ENCODE assay signal across 8 cellular contexts in genomic region chr12:107319536-107320030, GRCh38.
A peak's percentile ranks its signal among the peaks of the same experiment; 100 is the strongest.
DNase-seq lines count a peak whose midpoint lies in the region; ATAC-seq, FAIRE-seq and TF ChIP-seq lines count a peak whose summit lies in the region.

No MANE protein-coding gene starts in this region.

- peaks cover 15% of the 10 kb centered on the region for H3K79me2 ChIP-seq in HepG2 (ENCODE audit: insufficient read depth, low read length)

- in situ Hi-C loops in HepG2 (cut with HindIII; ENCODE audit: extremely low pct_ligation_motif_present, low pct_unique_long_range_greater_than_20kb): loop anchor here (5.0 kb wide), 2 partner anchors 83 to 187 kb away; no protein-coding TSS in a partner anchor

- H3K9ac ChIP-seq in HepG2 (ENCODE audit: insufficient read depth, low read depth, low read length): peak overlapping the region; percentile 60

- H3K4me1 Mint-ChIP-seq in stimulated activated naive CD8-positive, alpha-beta T cell treated with anti-CD3 and anti-CD28 coated beads, Interleukin-15, Interleukin-2, amounts not matched to agents 100 ng/mL and 50 ng/mL, for 24 hours (ENCODE audit: low read depth): peaks cover 48% of the 10 kb centered on the region
- H3K4me1 Mint-ChIP-seq in activated naive CD8-positive, alpha-beta T cell treated with anti-CD3 and anti-CD28 coated beads for 36 hours: peaks cover 40% of the 10 kb centered on the region

- peaks cover 5% of the 10 kb centered on the region for H3K36me3 Mint-ChIP-seq in stimulated activated naive CD8-positive, alpha-beta T cell treated with anti-CD3 and anti-CD28 coated beads, Interleukin-15, Interleukin-2, amounts not matched to agents 100 ng/mL and 50 ng/mL, for 24 hours (ENCODE audit: low read depth)
- H3K36me3 Mint-ChIP-seq in activated naive CD8-positive, alpha-beta T cell treated with anti-CD3 and anti-CD28 coated beads for 36 hours: peaks cover 9% of the 10 kb centered on the region

- H3K27ac Mint-ChIP-seq in stimulated activated naive CD8-positive, alpha-beta T cell treated with anti-CD3 and anti-CD28 coated beads, Interleukin-15, Interleukin-2, amounts not matched to agents 100 ng/mL and 50 ng/mL, for 24 hours: peak overlapping the region; percentile 70
- H3K27ac Mint-ChIP-seq in activated naive CD8-positive, alpha-beta T cell treated with anti-CD3 and anti-CD28 coated beads for 36 hours: peak overlapping the region; percentile 100

- H2AFZ ChIP-seq in HepG2 (ENCODE audit: low read length): no peak overlapping the region

- no TSS peak for BruUV-seq in HepG2 (replicated peaks; lab: Mats Ljungman, UMichigan)

- H3K27ac ChIP-seq in HepG2 (ENCODE audit: extremely low read length, insufficient read depth, low read length) (peak overlapping the region; percentile 24), upper lobe of right lung (no peak overlapping the region)

- no peak for TF ChIP-seq POLR2A in HepG2 (IDR thresholded peaks at IDR 0.05; ENCODE audit: insufficient read depth in 1 of 2, low read depth in 2 of 2, low read length in 2 of 2)

- H3K27me3 Mint-ChIP-seq in stimulated activated naive CD8-positive, alpha-beta T cell treated with anti-CD3 and anti-CD28 coated beads, Interleukin-15, Interleukin-2, amounts not matched to agents 100 ng/mL and 50 ng/mL, for 24 hours: peaks cover 18% of the 10 kb centered on the region
- peaks cover 5% of the 10 kb centered on the region for H3K27me3 Mint-ChIP-seq in activated naive CD8-positive, alpha-beta T cell treated with anti-CD3 and anti-CD28 coated beads for 36 hours

- no peak for DNase-seq in stimulated activated naive CD8-positive, alpha-beta T cell treated with anti-CD3 and anti-CD28 coated beads, Interleukin-15, Interleukin-2, amounts not matched to agents 100 U/mL and 50 U/mL, for 24 hours
- DNase-seq in activated naive CD8-positive, alpha-beta T cell treated with anti-CD3 and anti-CD28 coated beads for 36 hours: peak; percentile 40
- no peak for DNase-seq in HepG2 (ENCODE audit: low spot score)
- no peak for DNase-seq in upper lobe of right lung
- no peak for DNase-seq in KG1 (lab: John Stamatoyannopoulos, UW)

- H3K4me2 ChIP-seq in HepG2 (ENCODE audit: low read depth, low read length): peak overlapping the region; percentile 94

- H3K27me3 ChIP-seq in HepG2 (ENCODE audit: control insufficient read depth in 1 of 2, insufficient read depth in 2 of 2, low read length in 2 of 2): peaks cover 1 to 8% of the 10 kb centered on the region in 2 experiments; a peak in 2 of 5 replicates
- peaks cover 48% of the 10 kb centered on the region for H3K27me3 ChIP-seq in upper lobe of right lung

- no peak for TF ChIP-seq RAD21 in HepG2 (CRISPR knock-in tag; IDR thresholded peaks at IDR 0.05)

- no peaks in the 10 kb centered on the region for H4K20me1 ChIP-seq in HepG2 (ENCODE audit: insufficient read depth, low read length)

- no peak for TF ChIP-seq EP300 in HepG2 (IDR thresholded peaks at IDR 0.05; ENCODE audit: low read depth in 2 of 2, low read length in 2 of 2)
- TF ChIP-seq EP300 in HepG2 (CRISPR knock-in tag; IDR thresholded peaks at IDR 0.05; ENCODE audit: borderline replicate concordance): no peak

- no peaks in the 10 kb centered on the region for H3K9me3 Mint-ChIP-seq in stimulated activated naive CD8-positive, alpha-beta T cell treated with anti-CD3 and anti-CD28 coated beads, Interleukin-15, Interleukin-2, amounts not matched to agents 100 ng/mL and 50 ng/mL, for 24 hours
- no peaks in the 10 kb centered on the region for H3K9me3 Mint-ChIP-seq in activated naive CD8-positive, alpha-beta T cell treated with anti-CD3 and anti-CD28 coated beads for 36 hours

- H3K4me3 ChIP-seq in HepG2 (replicated peaks in 1 of 3; ENCODE audit: insufficient read depth in 1 of 3, low read depth in 2 of 3, low read length in 3 of 3): peak overlapping the region; percentile 76 to 89 (median 82)
- peak overlapping the region; percentile 51 for H3K4me3 ChIP-seq in upper lobe of right lung

- no peaks in the 10 kb centered on the region for H3K9me3 ChIP-seq in HepG2 (ENCODE audit: low read length)
- H3K9me3 ChIP-seq in upper lobe of right lung: no peaks in the 10 kb centered on the region

- peak overlapping the region; percentile 94 for H3K4me3 Mint-ChIP-seq in stimulated activated naive CD8-positive, alpha-beta T cell treated with anti-CD3 and anti-CD28 coated beads, Interleukin-15, Interleukin-2, amounts not matched to agents 100 ng/mL and 50 ng/mL, for 24 hours
- H3K4me3 Mint-ChIP-seq in activated naive CD8-positive, alpha-beta T cell treated with anti-CD3 and anti-CD28 coated beads for 36 hours: peak overlapping the region; percentile 98

- peaks cover 18% of the 10 kb centered on the region; the same call in 1 of the 2 replicates for H3K4me1 ChIP-seq in HepG2 (ENCODE audit: insufficient read depth, low read length)
- peaks cover 27% of the 10 kb centered on the region for H3K4me1 ChIP-seq in upper lobe of right lung

- H3K36me3 ChIP-seq in HepG2 (replicated peaks in 1 of 2; ENCODE audit: control insufficient read depth in 1 of 2, insufficient read depth in 2 of 2, low read length in 2 of 2) (no peaks in the 10 kb centered on the region), upper lobe of right lung (no peaks in the 10 kb centered on the region)

- TF ChIP-seq CTCF in HepG2 (CRISPR knock-in tag; IDR thresholded peaks at IDR 0.05): no peak
- TF ChIP-seq CTCF in upper lobe of right lung (IDR thresholded peaks at IDR 0.05): no peak

- no peak for FAIRE-seq in HepG2 (lab: Jason Lieb, UNC)

- CTCF ChIA-PET in HepG2 (lab: Yijun Ruan, JAX; ENCODE audit: low intra/inter-chr PET ratio, low total read pairs): no interaction called here

- no peak for ATAC-seq in stimulated activated naive CD8-positive, alpha-beta T cell treated with anti-CD3 and anti-CD28 coated beads, Interleukin-15, Interleukin-2, amounts not matched to agents 100 U/mL and 50 U/mL, for 24 hours
- ATAC-seq in HepG2: no peak; the same call in 2 of the 3 replicates
- no peak for ATAC-seq in upper lobe of right lung
- no peak for ATAC-seq in HG03045 (IDR thresholded peaks at IDR 0.05; ENCODE audit: unreplicated experiment)
- ATAC-seq in HG03175 (IDR thresholded peaks at IDR 0.05; ENCODE audit: unreplicated experiment): no peak

- WGBS in HepG2 (ENCODE audit: low lambda C conversion rate): 46% methylated on average over 15 of the region's 60 CpGs

- intact Hi-C loops in HepG2 (cut with micrococcal nuclease; ENCODE audit: unreplicated experiment) (loop anchor here (2.0 to 5.0 kb wide), 3 partner anchors 33 to 288 kb away; no protein-coding TSS in a partner anchor), upper lobe of right lung (cut with DNase I) (no loop called here)

- POLR2A ChIA-PET in HepG2 (lab: Yijun Ruan, JAX): interaction anchor here (1.0 to 2.4 kb wide), 4 partner anchors 25 to 37 kb away, joined by 3 to 9 read pairs (median 6); no protein-coding TSS in a partner anchor

TF ChIP-seq in HepG2, 621 proteins besides CTCF, POLR2A, EP300 and RAD21 (continues in another document):
- TF ChIP-seq MLX (CRISPR knock-in tag; IDR thresholded peaks at IDR 0.05): no peak
- TF ChIP-seq ZNF512 (CRISPR knock-in tag; IDR thresholded peaks at IDR 0.05): no peak
- TF ChIP-seq HNF1B (CRISPR knock-in tag; IDR thresholded peaks at IDR 0.05): no peak
